ENCODE assay signal across 1 cellular context in the genomic region with DNA sequence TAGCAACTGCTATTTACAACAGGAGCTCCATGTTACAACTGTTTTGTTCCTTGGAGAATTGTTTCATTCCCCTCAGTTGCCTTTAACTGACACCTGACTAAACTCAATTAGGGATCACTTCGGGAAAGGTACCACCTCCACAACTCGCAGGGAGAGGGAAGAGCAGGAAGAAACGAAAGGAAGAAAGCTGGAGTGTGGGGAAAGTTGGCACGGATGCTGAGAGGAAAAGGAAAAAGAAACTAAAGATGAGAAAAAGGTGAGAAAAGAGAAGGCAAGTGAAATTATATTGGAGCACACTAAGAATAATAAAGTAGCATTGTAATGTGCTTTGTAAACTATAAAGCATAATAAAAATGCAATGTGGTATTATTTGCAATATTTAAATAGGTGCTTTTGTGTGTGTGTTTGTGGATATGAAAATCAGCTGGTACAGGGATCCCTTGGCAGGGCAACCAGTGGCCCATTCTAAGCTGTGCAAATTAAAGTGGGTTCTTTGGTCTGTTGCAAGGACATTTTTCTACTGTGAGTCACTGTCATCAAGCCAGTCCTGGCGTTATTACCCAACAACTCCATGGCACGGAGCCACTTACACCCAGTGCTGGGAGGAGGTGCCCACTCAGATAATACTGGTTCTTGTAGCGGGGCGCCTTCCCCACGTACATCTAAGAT.
TF ChIP-seq lines count a peak whose summit lies in the region.

No MANE protein-coding gene starts in this region.

TF ChIP-seq in HEK293, 187 proteins besides CTCF, POLR2A, EP300 and RAD21 (continued from another document):
- TF ChIP-seq, protein P1, sequence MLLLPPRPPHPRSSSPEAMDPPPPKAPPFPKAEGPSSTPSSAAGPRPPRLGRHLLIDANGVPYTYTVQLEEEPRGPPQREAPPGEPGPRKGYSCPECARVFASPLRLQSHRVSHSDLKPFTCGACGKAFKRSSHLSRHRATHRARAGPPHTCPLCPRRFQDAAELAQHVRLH (tag by site-specific recombination; IDR thresholded peaks at IDR 0.05) = no peak
- TF ChIP-seq SCRT1 (tag by site-specific recombination; IDR thresholded peaks at IDR 0.05; ENCODE audit: borderline replicate concordance) = no peak
- 0 out of 2 replicates have a peak, but pooled peaks have one; percentile 35 for TF ChIP-seq ZFP69B (tag by site-specific recombination; IDR thresholded peaks at IDR 0.05)
- peak; percentile 38; the same call in 1 of the 2 replicates for TF ChIP-seq SP7 (tag by site-specific recombination; IDR thresholded peaks at IDR 0.05)
- TF ChIP-seq, protein P2, sequence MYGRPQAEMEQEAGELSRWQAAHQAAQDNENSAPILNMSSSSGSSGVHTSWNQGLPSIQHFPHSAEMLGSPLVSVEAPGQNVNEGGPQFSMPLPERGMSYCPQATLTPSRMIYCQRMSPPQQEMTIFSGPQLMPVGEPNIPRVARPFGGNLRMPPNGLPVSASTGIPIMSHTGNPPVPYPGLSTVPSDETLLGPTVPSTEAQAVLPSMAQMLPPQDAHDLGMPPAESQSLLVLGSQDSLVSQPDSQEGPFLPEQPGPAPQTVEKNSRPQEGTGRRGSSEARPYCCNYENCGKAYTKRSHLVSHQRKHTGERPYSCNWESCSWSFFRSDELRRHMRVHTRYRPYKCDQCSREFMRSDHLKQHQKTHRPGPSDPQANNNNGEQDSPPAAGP (tag by site-specific recombination; IDR thresholded peaks at IDR 0.05) = no peak
- TF ChIP-seq ZBTB21 (tag by site-specific recombination; IDR thresholded peaks at IDR 0.05) = no peak
- TF ChIP-seq ZNF174 (tag by site-specific recombination; IDR thresholded peaks at IDR 0.05) = no peak
- TF ChIP-seq RBAK (tag by site-specific recombination; IDR thresholded peaks at IDR 0.05) = no peak
- no peak for TF ChIP-seq ZNF366 (tag by site-specific recombination; conservative IDR thresholded peaks at IDR 0.05)
- no peak for TF ChIP-seq ZNF335 (tag by site-specific recombination; conservative IDR thresholded peaks at IDR 0.05)
- no peak for TF ChIP-seq KLF9 (tag by site-specific recombination; IDR thresholded peaks at IDR 0.05; ENCODE audit: low read depth)
- no peak for TF ChIP-seq ZNF549 (tag by site-specific recombination; IDR thresholded peaks at IDR 0.05)
- TF ChIP-seq, protein P3, sequence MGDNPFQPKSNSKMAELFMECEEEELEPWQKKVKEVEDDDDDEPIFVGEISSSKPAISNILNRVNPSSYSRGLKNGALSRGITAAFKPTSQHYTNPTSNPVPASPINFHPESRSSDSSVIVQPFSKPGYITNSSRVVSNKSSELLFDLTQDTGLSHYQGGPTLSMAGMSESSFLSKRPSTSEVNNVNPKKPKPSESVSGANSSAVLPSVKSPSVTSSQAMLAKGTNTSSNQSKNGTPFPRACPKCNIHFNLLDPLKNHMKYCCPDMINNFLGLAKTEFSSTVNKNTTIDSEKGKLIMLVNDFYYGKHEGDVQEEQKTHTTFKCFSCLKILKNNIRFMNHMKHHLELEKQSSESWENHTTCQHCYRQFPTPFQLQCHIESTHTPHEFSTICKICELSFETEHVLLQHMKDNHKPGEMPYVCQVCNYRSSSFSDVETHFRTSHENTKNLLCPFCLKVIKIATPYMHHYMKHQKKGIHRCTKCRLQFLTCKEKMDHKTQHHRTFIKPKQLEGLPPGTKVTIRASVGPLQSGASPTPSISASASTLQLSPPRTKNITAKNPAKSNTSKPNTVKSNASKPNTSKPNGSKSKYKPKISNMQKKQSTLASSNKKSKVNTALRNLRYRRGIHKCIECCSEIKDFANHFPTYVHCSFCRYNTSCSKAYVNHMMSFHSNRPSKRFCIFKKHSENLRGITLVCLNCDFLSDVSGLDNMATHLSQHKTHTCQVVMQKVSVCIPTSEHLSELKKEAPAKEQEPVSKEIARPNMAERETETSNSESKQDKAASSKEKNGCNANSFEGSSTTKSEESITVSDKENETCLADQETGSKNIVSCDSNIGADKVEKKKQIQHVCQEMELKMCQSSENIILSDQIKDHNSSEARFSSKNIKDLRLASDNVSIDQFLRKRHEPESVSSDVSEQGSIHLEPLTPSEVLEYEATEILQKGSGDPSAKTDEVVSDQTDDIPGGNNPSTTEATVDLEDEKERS (tag by site-specific recombination; IDR thresholded peaks at IDR 0.05) = no peak
- no peak; the same call in 1 of the 2 replicates for TF ChIP-seq ZBTB8A (tag by site-specific recombination; IDR thresholded peaks at IDR 0.05)
- no peak for TF ChIP-seq MYNN (tag by site-specific recombination; IDR thresholded peaks at IDR 0.05; ENCODE audit: borderline replicate concordance)
- no peak for TF ChIP-seq ZNF112 (tag by site-specific recombination; IDR thresholded peaks at IDR 0.05)
- TF ChIP-seq, protein P4, sequence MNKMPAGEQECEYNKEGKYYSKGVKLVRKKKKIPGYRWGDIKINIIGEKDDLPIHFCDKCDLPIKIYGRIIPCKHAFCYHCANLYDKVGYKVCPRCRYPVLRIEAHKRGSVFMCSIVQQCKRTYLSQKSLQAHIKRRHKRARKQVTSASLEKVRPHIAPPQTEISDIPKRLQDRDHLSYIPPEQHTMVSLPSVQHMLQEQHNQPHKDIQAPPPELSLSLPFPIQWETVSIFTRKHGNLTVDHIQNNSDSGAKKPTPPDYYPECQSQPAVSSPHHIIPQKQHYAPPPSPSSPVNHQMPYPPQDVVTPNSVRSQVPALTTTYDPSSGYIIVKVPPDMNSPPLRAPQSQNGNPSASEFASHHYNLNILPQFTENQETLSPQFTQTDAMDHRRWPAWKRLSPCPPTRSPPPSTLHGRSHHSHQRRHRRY (tag by site-specific recombination; IDR thresholded peaks at IDR 0.05) = no peak
